Comparison of ENCODE assay signal across 8 cellular contexts in the genomic region with DNA sequence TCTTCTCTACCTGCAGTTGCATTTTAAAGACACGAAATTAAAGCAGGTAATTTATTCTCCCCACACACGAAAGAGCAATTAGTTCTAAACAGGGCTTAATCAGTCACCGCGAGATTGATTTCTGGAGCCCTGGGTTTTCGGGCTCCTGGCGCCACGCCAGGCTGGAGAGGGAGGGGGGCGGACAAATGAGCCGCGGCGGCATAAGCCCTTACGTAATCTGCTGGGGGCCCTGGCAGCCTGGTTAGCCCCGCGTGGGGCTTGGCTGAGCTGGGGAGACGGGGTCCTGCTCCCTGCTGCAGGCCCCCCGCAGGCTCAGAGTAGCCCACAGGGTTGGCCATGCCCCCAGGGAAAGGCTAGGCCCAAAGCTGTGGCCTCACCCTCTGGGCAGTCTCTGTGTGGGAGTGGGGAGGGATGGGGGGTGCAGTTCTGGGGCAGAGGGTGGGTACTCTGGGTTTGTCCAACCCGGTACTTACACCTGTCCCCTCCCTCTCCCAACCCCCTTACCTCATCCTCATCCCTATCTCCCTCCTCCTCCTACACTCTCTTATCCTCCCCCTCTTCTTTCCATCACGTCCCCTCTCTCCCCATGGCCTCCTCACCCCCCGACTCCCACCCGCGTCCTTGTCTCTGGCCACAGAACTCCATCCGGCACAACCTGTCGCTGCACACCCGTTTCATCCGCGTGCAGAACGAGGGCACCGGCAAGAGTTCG. TPM values are rescaled to one million over a fixed set of nuclear protein-coding genes. Genes with fewer than 3 reads are reported as not detected.
DNase-seq lines count a peak whose midpoint lies in the region; ATAC-seq and TF ChIP-seq lines count a peak whose summit lies in the region.

No MANE protein-coding gene starts in this region.

- TF ChIP-seq CTCF in HCT116 (IDR thresholded peaks at IDR 0.05 in 2 of 3, conservative IDR thresholded peaks at IDR 0.05 in 1 of 3; ENCODE audit: borderline replicate concordance in 1 of 3, insufficient read depth in 1 of 3, low read depth in 2 of 3, low read length in 2 of 3) (no peak), mammary epithelial cell (conservative IDR thresholded peaks at IDR 0.05 in 1 of 2, IDR thresholded peaks at IDR 0.05 in 1 of 2; ENCODE audit: extremely low read depth in 1 of 2, insufficient read depth in 1 of 2, low read depth in 1 of 2, low read length in 2 of 2) (no peak), upper lobe of left lung (IDR thresholded peaks at IDR 0.05) (no peak)

- H3K9me3 Mint-ChIP-seq in memory B cell: no peaks in the 10 kb centered on the region

- intact Hi-C loops in HCT116 (cut with micrococcal nuclease): no loop called here
- intact Hi-C loops in mammary epithelial cell (cut with micrococcal nuclease): loop anchor here (2.0 kb wide), 1 partner anchor 64 kb away; no protein-coding TSS in a partner anchor

- ATAC-seq in HCT116 (peak; percentile 29), memory B cell (ENCODE audit: low read depth) (no peak), upper lobe of left lung (ENCODE audit: low FRiP score in 2 of 2) (peak in 1 of 2 donors; percentile 26), GM21576 (IDR thresholded peaks at IDR 0.05; ENCODE audit: unreplicated experiment) (no peak), GM19324 (IDR thresholded peaks at IDR 0.05; ENCODE audit: low FRiP score, unreplicated experiment) (no peak)

- peak; percentile 18 for DNase-seq in HCT116 (ENCODE audit: low read depth, low spot score)
- DNase-seq in NCI-H510A (lab: John Stamatoyannopoulos, UW): peak; percentile 98
- no peak for DNase-seq in mammary epithelial cell
- no peak for DNase-seq in memory B cell (ENCODE audit: low spot score in 2 of 2)
- DNase-seq in upper lobe of left lung: peak in 1 of 2 donors; percentile 93
- DNase-seq in superior temporal gyrus (ENCODE audit: extremely low spot score): no peak

- H3K4me3 ChIP-seq in HCT116 (replicated peaks in 1 of 2; ENCODE audit: low read depth in 1 of 2, low read length in 2 of 2) (peak overlapping the region; percentile 54 to 64), mammary epithelial cell (replicated peaks in 1 of 3; ENCODE audit: insufficient read depth in 1 of 3, low read depth in 2 of 3, low read length in 3 of 3) (no peak overlapping the region), upper lobe of left lung (peak overlapping the region; percentile 51 to 62 (median 58))

- POLR2A ChIA-PET in HCT116 (lab: Charles Lee): interaction anchor here (1.2 to 1.5 kb wide), 2 partner anchors 8 to 20 kb away, joined by 3 read pairs; partner anchors contain the start of gene FOXO6

- BruUV-seq in HCT116 (replicated peaks; lab: Mats Ljungman, UMichigan): TSS peak; percentile 74
- BruUV-seq in mammary epithelial cell (replicated peaks; lab: Mats Ljungman, UMichigan): no TSS peak

- H3K27me3 ChIP-seq in HCT116 (ENCODE audit: insufficient read depth, low read length) (0 out of 2 replicates have a peak, but pooled peaks cover 3% of the 10 kb centered on the region), mammary epithelial cell (ENCODE audit: insufficient read depth, low read length) (no peaks in the 10 kb centered on the region), upper lobe of left lung (peaks cover 0 to 11% (median 5%) of the 10 kb centered on the region in 4 donors)

- H3K27ac ChIP-seq in HCT116 (ENCODE audit: low read depth, low read length): peak overlapping the region; percentile 93
- no peak overlapping the region for H3K27ac ChIP-seq in mammary epithelial cell (ENCODE audit: insufficient read depth, low read depth, low read length)
- H3K27ac ChIP-seq in upper lobe of left lung: peak overlapping the region; percentile 74 to 89 (median 86)

- TF ChIP-seq RAD21 in HCT116 (IDR thresholded peaks at IDR 0.05; ENCODE audit: low read depth): no peak

- RAD21 ChIA-PET in HCT116 (lab: Charles Lee; ENCODE audit: low non-redundant PET in 1 of 2, low total read pairs in 2 of 2, uncharacterized antibody in 2 of 2, unreplicated experiment in 2 of 2): interaction anchor here in 1 of 2 experiments (0.7 kb wide), 1 partner anchor 50 kb away, joined by 3 read pairs; no protein-coding TSS in a partner anchor

- dilution Hi-C loops in mammary epithelial cell (cut with HindIII; ENCODE audit: low sequenced_read_pairs): no loop called here

- no peak overlapping the region for H2AFZ ChIP-seq in HCT116 (ENCODE audit: low read depth, low read length, poor library complexity, severe bottlenecking)
- H2AFZ ChIP-seq in mammary epithelial cell (ENCODE audit: low read depth, low read length): no peak overlapping the region

- H3K79me2 ChIP-seq in HCT116 (ENCODE audit: insufficient read depth, low read length) (no peaks in the 10 kb centered on the region), mammary epithelial cell (ENCODE audit: insufficient read depth, low read length) (no peaks in the 10 kb centered on the region)

- CTCF ChIA-PET in HCT116 (lab: Charles Lee) (interaction anchor here (0.7 kb wide), 1 partner anchor 135 kb away, joined by 3 read pairs; no protein-coding TSS in a partner anchor), mammary epithelial cell (lab: Charles Lee; ENCODE audit: low non-redundant PET) (no interaction called here)

- no peaks in the 10 kb centered on the region for H3K9me2 ChIP-seq in HCT116 (ENCODE audit: insufficient read depth)

- peaks cover 8% of the 10 kb centered on the region for H3K4me1 Mint-ChIP-seq in memory B cell

- H3K4me1 ChIP-seq in HCT116 (ENCODE audit: control insufficient read depth in 1 of 2, insufficient read depth in 2 of 2, low read length in 2 of 2) (peaks cover 10 to 32% of the 10 kb centered on the region in 2 experiments; a peak in 3 of 4 replicates), mammary epithelial cell (ENCODE audit: insufficient read depth, low read length) (peaks cover 8% of the 10 kb centered on the region), upper lobe of left lung (peaks cover 19 to 34% (median 26%) of the 10 kb centered on the region in 4 donors)

- no peak for TF ChIP-seq EP300 in upper lobe of left lung (IDR thresholded peaks at IDR 0.05)

- WGBS in mammary epithelial cell (ENCODE audit: low coverage, missing lambda C conversion rate): 24% methylated on average over 13 of the region's 29 CpGs
- WGBS in upper lobe of left lung, 2 donors: 14 to 15% methylated on average over 18 to 28 of the region's 29 CpGs

- H3K9ac ChIP-seq in HCT116 (ENCODE audit: low read length) (peak overlapping the region; percentile 65), mammary epithelial cell (ENCODE audit: insufficient read depth, low read length) (no peak overlapping the region)

- no peak overlapping the region for H3K27ac Mint-ChIP-seq in memory B cell

- H3K4me3 Mint-ChIP-seq in memory B cell: peak overlapping the region; percentile 79

- no peak for TF ChIP-seq POLR2A in HCT116 (IDR thresholded peaks at IDR 0.05; ENCODE audit: borderline replicate concordance, extremely low read depth, insufficient read depth, insufficient read length)
- TF ChIP-seq POLR2A in upper lobe of left lung (IDR thresholded peaks at IDR 0.05): no peak

- no peaks in the 10 kb centered on the region for H3K36me3 Mint-ChIP-seq in memory B cell

- H4K20me1 ChIP-seq in HCT116 (ENCODE audit: insufficient read depth) (no peaks in the 10 kb centered on the region), mammary epithelial cell (ENCODE audit: insufficient read depth, low read length) (no peaks in the 10 kb centered on the region)

- in situ Hi-C loops in mammary epithelial cell (cut with MboI; ENCODE audit: low sequenced_read_pairs in 2 of 2): no loop called here

- peaks cover 44% of the 10 kb centered on the region for H3K27me3 Mint-ChIP-seq in memory B cell

- H3K9me3 ChIP-seq in HCT116 (ENCODE audit: control insufficient read depth in 1 of 2, insufficient read depth in 1 of 2, low read depth in 1 of 2, low read length in 2 of 2) (no peaks in the 10 kb centered on the region), mammary epithelial cell (replicated peaks; ENCODE audit: insufficient read depth, low read length) (no peaks in the 10 kb centered on the region), upper lobe of left lung (no peaks in the 10 kb centered on the region)

- H3K4me2 ChIP-seq in HCT116 (ENCODE audit: low read length) (peak overlapping the region; percentile 95), mammary epithelial cell (ENCODE audit: insufficient read depth, low read depth, low read length) (peak overlapping the region; percentile 78)

- no peaks in the 10 kb centered on the region for H3K36me3 ChIP-seq in HCT116 (ENCODE audit: control insufficient read depth in 1 of 2, insufficient read depth in 2 of 2, low read length in 2 of 2)
- no peaks in the 10 kb centered on the region for H3K36me3 ChIP-seq in mammary epithelial cell (ENCODE audit: insufficient read depth, low read length)
- H3K36me3 ChIP-seq in upper lobe of left lung: peaks cover 0 to 3% (median 0%) of the 10 kb centered on the region in 4 donors

TF ChIP-seq in HCT116, 20 proteins besides CTCF, POLR2A, EP300 and RAD21:
- TF ChIP-seq TCF7L2 (IDR thresholded peaks at IDR 0.05; ENCODE audit: borderline replicate concordance, extremely low read depth, insufficient read depth, insufficient read length) (no peak), POLR2AphosphoS5 (IDR thresholded peaks at IDR 0.05; ENCODE audit: low read depth, low read length) (peak; percentile 45)

RNA-seq across cellular contexts. Expression of gene FOXO6, which starts 19.9 kb away (rescaled TPM):
- total RNA-seq in HCT116 (2021; ENCODE audit: unreplicated experiment) (7.0 TPM), mammary epithelial cell (under 1 TPM; 0.28 to 0.67 TPM), upper lobe of left lung (1 to 10 TPM in 2 of 6 donors, under 1 TPM in 4; 0.31 to 1.2 (median 0.79) TPM)
- 4.0 and 4.1 TPM in 2 replicates for polyA plus RNA-seq in HCT116 (2012)
- polyA plus RNA-seq in mammary epithelial cell: not detected
- not detected for polyA minus RNA-seq in mammary epithelial cell

Comparison
In these comparisons a context has a peak if more than half of its experiments do, and no peak if none do; other contexts are left out.
1. DNase-seq: peak in HCT116 (single experiment) and NCI-H510A (single experiment); none in mammary epithelial cell (single experiment), memory B cell (0 of 2) and superior temporal gyrus (single experiment).
2. H3K4me3 ChIP-seq: peak in HCT116 (2 of 2) and upper lobe of left lung (4 of 4); none in mammary epithelial cell (0 of 3).